8 cellular contexts compared by ENCODE assay signal in genomic region chr16:18560416-18561220, GRCh38. TPM values are rescaled to one million over a fixed set of nuclear protein-coding genes. Genes with fewer than 3 reads are reported as not detected.
A peak's percentile ranks its signal among the peaks of the same experiment; 100 is the strongest.
DNase-seq lines count a peak whose midpoint lies in the region; ATAC-seq and TF ChIP-seq lines count a peak whose summit lies in the region.
"Not testable (repeated sequence)": the region's sequence is repeated elsewhere in the genome, so short reads cannot be mapped to it uniquely, and the experiment has no call there.

No MANE protein-coding gene starts in this region.

- not testable (repeated sequence) for H3K27me3 ChIP-seq in BE2C, hepatocyte

- not testable (repeated sequence) for H3K36me3 ChIP-seq in BE2C; HEK293 (ENCODE audit: control insufficient read depth in 2 of 2, insufficient read depth in 1 of 2, low read length in 2 of 2); SK-N-MC (ENCODE audit: insufficient read depth, low read length); hepatocyte (replicated peaks; ENCODE audit: insufficient read depth, low read depth)

- CTCF ChIA-PET in HEK293 (lab: Yijun Ruan, JAX); activated naive CD4-positive, alpha-beta T cell treated with anti-CD3 and anti-CD28 coated beads for 36 hours (lab: Charles Lee): not testable (repeated sequence)

- not testable (repeated sequence) for TF ChIP-seq CTCF in BE2C (IDR thresholded peaks at IDR 0.05; ENCODE audit: low read depth, low read length); HEK293 (tag by site-specific recombination; IDR thresholded peaks at IDR 0.05); coronary artery (IDR thresholded peaks at IDR 0.05); hepatocyte (IDR thresholded peaks at IDR 0.05; ENCODE audit: poor library complexity)

- not testable (repeated sequence) for H3K27ac ChIP-seq in HEK293 (ENCODE audit: extremely low read depth, low read depth, low read length); SK-N-MC; coronary artery; hepatocyte

- H3K4me3 ChIP-seq in BE2C (ENCODE audit: low read depth, low read length): peak overlapping the region; percentile 53
- H3K4me3 ChIP-seq in HEK293 (ENCODE audit: low read depth, low read length): peak overlapping the region; percentile 28
- peak overlapping the region; percentile 58; the same call in 1 of the 2 replicates for H3K4me3 ChIP-seq in SK-N-MC
- H3K4me3 ChIP-seq in coronary artery: peak overlapping the region; percentile 82
- H3K4me3 ChIP-seq in hepatocyte: not testable (repeated sequence)

- H3K27me3 Mint-ChIP-seq in activated naive CD4-positive, alpha-beta T cell treated with anti-CD3 and anti-CD28 coated beads for 36 hours (ENCODE audit: low read depth); natural killer cell treated with Interleukin-12 subunit alpha and Interleukin-12 subunit beta and Interleukin-15 and Interleukin-18, amount 100 ng/mL, for 72 hours; stimulated activated naive B cell treated with anti-CD40 and anti-IgM and Interleukin-4, amounts not matched to agents 10 μg/mL and 1 μg/mL and 100 μg/mL, for 72 hours: not testable (repeated sequence)

- not testable (repeated sequence) for H3K27ac Mint-ChIP-seq in activated naive CD4-positive, alpha-beta T cell treated with anti-CD3 and anti-CD28 coated beads for 36 hours; stimulated activated naive B cell treated with anti-CD40 and anti-IgM and Interleukin-4, amounts not matched to agents 10 μg/mL and 1 μg/mL and 100 μg/mL, for 72 hours
- peak overlapping the region in 1 of 2 donors; percentile 39 for H3K27ac Mint-ChIP-seq in natural killer cell treated with Interleukin-12 subunit alpha and Interleukin-12 subunit beta and Interleukin-15 and Interleukin-18, amount 100 ng/mL, for 72 hours

- H3K4me1 Mint-ChIP-seq in activated naive CD4-positive, alpha-beta T cell treated with anti-CD3 and anti-CD28 coated beads for 36 hours (ENCODE audit: low read depth): peaks cover 14% of the 10 kb centered on the region
- not testable (repeated sequence) for H3K4me1 Mint-ChIP-seq in natural killer cell treated with Interleukin-12 subunit alpha and Interleukin-12 subunit beta and Interleukin-15 and Interleukin-18, amount 100 ng/mL, for 72 hours (ENCODE audit: low read depth in 2 of 2)
- H3K4me1 Mint-ChIP-seq in stimulated activated naive B cell treated with anti-CD40 and anti-IgM and Interleukin-4, amounts not matched to agents 10 μg/mL and 1 μg/mL and 100 μg/mL, for 72 hours: peaks cover 7 to 10% of the 10 kb centered on the region in 2 donors

- H3K4me3 Mint-ChIP-seq in activated naive CD4-positive, alpha-beta T cell treated with anti-CD3 and anti-CD28 coated beads for 36 hours: peak overlapping the region; percentile 65
- H3K4me3 Mint-ChIP-seq in natural killer cell treated with Interleukin-12 subunit alpha and Interleukin-12 subunit beta and Interleukin-15 and Interleukin-18, amount 100 ng/mL, for 72 hours: peak overlapping the region; percentile 75
- peak overlapping the region; percentile 73 to 78 for H3K4me3 Mint-ChIP-seq in stimulated activated naive B cell treated with anti-CD40 and anti-IgM and Interleukin-4, amounts not matched to agents 10 μg/mL and 1 μg/mL and 100 μg/mL, for 72 hours

- not testable (repeated sequence) for H3K79me2 ChIP-seq in hepatocyte

- intact Hi-C loops in activated naive CD4-positive, alpha-beta T cell treated with anti-CD3 and anti-CD28 coated beads for 36 hours (cut with micrococcal nuclease): not testable (repeated sequence)

- 37% methylated on average over 12 of the region's 16 CpGs for WGBS in hepatocyte (ENCODE audit: low lambda C conversion rate, missing lambda C conversion rate)

- not testable (repeated sequence) for H3K9me3 ChIP-seq in BE2C; HEK293 (ENCODE audit: control insufficient read depth, insufficient read depth, low read depth, low read length); SK-N-MC (ENCODE audit: low read depth, low read length); hepatocyte (ENCODE audit: low read depth)

- H3K4me2 ChIP-seq in hepatocyte: peak overlapping the region; percentile 73

- not testable (repeated sequence) for H3K36me3 Mint-ChIP-seq in activated naive CD4-positive, alpha-beta T cell treated with anti-CD3 and anti-CD28 coated beads for 36 hours (ENCODE audit: low read depth); natural killer cell treated with Interleukin-12 subunit alpha and Interleukin-12 subunit beta and Interleukin-15 and Interleukin-18, amount 100 ng/mL, for 72 hours; stimulated activated naive B cell treated with anti-CD40 and anti-IgM and Interleukin-4, amounts not matched to agents 10 μg/mL and 1 μg/mL and 100 μg/mL, for 72 hours

- not testable (repeated sequence) for H3K9ac ChIP-seq in SK-N-MC (ENCODE audit: insufficient read length)

- not testable (repeated sequence) for H2AFZ ChIP-seq in hepatocyte

- not testable (repeated sequence) for H3K9me2 ChIP-seq in hepatocyte (replicated peaks; ENCODE audit: insufficient read depth)

- H3K9me3 Mint-ChIP-seq in activated naive CD4-positive, alpha-beta T cell treated with anti-CD3 and anti-CD28 coated beads for 36 hours; natural killer cell treated with Interleukin-12 subunit alpha and Interleukin-12 subunit beta and Interleukin-15 and Interleukin-18, amount 100 ng/mL, for 72 hours; stimulated activated naive B cell treated with anti-CD40 and anti-IgM and Interleukin-4, amounts not matched to agents 10 μg/mL and 1 μg/mL and 100 μg/mL, for 72 hours: not testable (repeated sequence)

- H3K4me1 ChIP-seq in BE2C; HEK293 (ENCODE audit: control insufficient read depth, insufficient read depth, low read length); hepatocyte (ENCODE audit: insufficient read depth): not testable (repeated sequence)

- not testable (repeated sequence) for H4K20me1 ChIP-seq in hepatocyte (ENCODE audit: insufficient read depth, poor library complexity, severe bottlenecking)

- POLR2A ChIA-PET in HEK293 (lab: Yijun Ruan, JAX): not testable (repeated sequence)

- not testable (repeated sequence) for ATAC-seq in natural killer cell treated with Interleukin-12 subunit alpha and Interleukin-12 subunit beta and Interleukin-15 and Interleukin-18, amount 100 ng/mL, for 72 hours; stimulated activated naive B cell treated with anti-CD40 and anti-IgM and Interleukin-4, amounts not matched to agents 10 μg/mL and 1 μg/mL and 100 μg/mL, for 72 hours (replicated peaks)

- not testable (repeated sequence) for DNase-seq in BE2C; SK-N-MC (ENCODE audit: low read depth, low spot score); coronary artery (ENCODE audit: low spot score); hepatocyte (ENCODE audit: low spot score); natural killer cell treated with Interleukin-12 subunit alpha and Interleukin-12 subunit beta and Interleukin-15 and Interleukin-18, amount 100 ng/mL, for 72 hours (ENCODE audit: low spot score); stimulated activated naive B cell treated with anti-CD40 and anti-IgM and Interleukin-4, amounts not matched to agents 10 μg/mL and 1 μg/mL and 100 μg/mL, for 72 hours
- DNase-seq in activated naive CD4-positive, alpha-beta T cell treated with anti-CD3 and anti-CD28 coated beads for 36 hours: peak; percentile 17

TF ChIP-seq in HEK293, 187 proteins besides CTCF, POLR2A, EP300 and RAD21:
- peak; percentile 72 for TF ChIP-seq ZNF335 (tag by site-specific recombination; conservative IDR thresholded peaks at IDR 0.05)
- TF ChIP-seq, protein P1, sequence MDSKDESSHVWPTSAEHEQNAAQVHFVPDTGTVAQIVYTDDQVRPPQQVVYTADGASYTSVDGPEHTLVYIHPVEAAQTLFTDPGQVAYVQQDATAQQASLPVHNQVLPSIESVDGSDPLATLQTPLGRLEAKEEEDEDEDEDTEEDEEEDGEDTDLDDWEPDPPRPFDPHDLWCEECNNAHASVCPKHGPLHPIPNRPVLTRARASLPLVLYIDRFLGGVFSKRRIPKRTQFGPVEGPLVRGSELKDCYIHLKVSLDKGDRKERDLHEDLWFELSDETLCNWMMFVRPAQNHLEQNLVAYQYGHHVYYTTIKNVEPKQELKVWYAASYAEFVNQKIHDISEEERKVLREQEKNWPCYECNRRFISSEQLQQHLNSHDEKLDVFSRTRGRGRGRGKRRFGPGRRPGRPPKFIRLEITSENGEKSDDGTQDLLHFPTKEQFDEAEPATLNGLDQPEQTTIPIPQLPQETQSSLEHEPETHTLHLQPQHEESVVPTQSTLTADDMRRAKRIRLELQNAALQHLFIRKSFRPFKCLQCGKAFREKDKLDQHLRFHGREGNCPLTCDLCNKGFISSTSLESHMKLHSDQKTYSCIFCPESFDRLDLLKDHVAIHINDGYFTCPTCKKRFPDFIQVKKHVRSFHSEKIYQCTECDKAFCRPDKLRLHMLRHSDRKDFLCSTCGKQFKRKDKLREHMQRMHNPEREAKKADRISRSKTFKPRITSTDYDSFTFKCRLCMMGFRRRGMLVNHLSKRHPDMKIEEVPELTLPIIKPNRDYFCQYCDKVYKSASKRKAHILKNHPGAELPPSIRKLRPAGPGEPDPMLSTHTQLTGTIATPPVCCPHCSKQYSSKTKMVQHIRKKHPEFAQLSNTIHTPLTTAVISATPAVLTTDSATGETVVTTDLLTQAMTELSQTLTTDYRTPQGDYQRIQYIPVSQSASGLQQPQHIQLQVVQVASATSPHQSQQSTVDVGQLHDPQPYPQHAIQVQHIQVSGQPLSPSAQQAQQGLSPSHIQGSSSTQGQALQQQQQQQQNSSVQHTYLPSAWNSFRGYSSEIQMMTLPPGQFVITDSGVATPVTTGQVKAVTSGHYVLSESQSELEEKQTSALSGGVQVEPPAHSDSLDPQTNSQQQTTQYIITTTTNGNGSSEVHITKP (tag by site-specific recombination; IDR thresholded peaks at IDR 0.05): peak; percentile 36; the same call in 1 of the 2 replicates
- TF ChIP-seq SP2 (tag by site-specific recombination; IDR thresholded peaks at IDR 0.05): peak; percentile 20; the same call in 1 of the 2 replicates

RNA-seq across cellular contexts. Expression of gene NOMO2, which starts 1.3 kb away (rescaled TPM):
- 342 TPM for polyA plus RNA-seq in BE2C (2012; ENCODE audit: insufficient read depth, insufficient read length, low read depth)
- 10 to 100 TPM; 54.6 to 72.9 TPM for total RNA-seq in activated naive CD4-positive, alpha-beta T cell treated with anti-CD3 and anti-CD28 coated beads for 36 hours
- total RNA-seq in hepatocyte: 92.8 and 94.4 TPM in 2 replicates
- 120 and 129 TPM in 2 replicates for polyA plus RNA-seq in hepatocyte
- total RNA-seq in natural killer cell treated with Interleukin-12 subunit alpha and Interleukin-12 subunit beta and Interleukin-15 and Interleukin-18, amount 100 ng/mL, for 72 hours: 100 to 1,000 TPM; 121 to 157 TPM
